In the genomic region with DNA sequence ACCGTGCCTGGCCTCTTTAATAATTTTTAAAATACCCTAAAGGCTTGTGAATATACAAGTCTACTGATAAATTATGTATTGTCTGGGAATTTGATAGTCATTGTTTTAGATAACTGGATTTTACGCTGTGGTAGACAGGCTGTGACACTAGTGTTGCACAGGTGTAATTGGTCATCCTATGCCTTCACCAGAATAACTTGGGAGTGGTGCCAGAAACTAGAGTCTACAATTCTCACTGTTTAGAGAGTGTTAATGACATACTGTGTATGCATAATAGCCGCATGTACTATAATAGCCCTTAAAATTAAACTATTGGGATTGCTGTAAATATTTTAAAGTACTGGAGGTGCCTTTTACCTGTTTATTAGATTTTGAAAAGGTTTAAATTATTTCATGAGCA, we compare ENCODE assay signal across 22 cellular contexts. TPM values are rescaled to one million over a fixed set of nuclear protein-coding genes. Genes with fewer than 3 reads are reported as not detected.
DNase-seq lines count a peak whose midpoint lies in the region; ATAC-seq and TF ChIP-seq lines count a peak whose summit lies in the region.
"Had no signal": no experiment of that assay in that cellular context is flagged by ENCODE, and none has a peak within 500 bp of the region (broad histone marks: within the 10 kb centered on the region; RNA-seq: fewer than 3 reads in every experiment).

No MANE protein-coding gene starts in this region.

- H3K27ac Mint-ChIP-seq in MCF 10A (ENCODE audit: low read depth, unreplicated experiment) (no peak overlapping the region), chondrocyte (ENCODE audit: unreplicated experiment) (no peak overlapping the region)
- no peak overlapping the region for H3K27ac Mint-ChIP-seq in activated T-helper 2 cell treated with anti-CD3 and anti-CD28 coated beads, Interferon-gamma antibody, Interleukin-2, Interleukin-4, amounts not matched to agents 10 μg/mL and 5 μg/mL and 100 μg/mL, durations not matched to agents 14 hours and 24 hours and 36 hours

- H3K4me3 Mint-ChIP-seq in MCF 10A (ENCODE audit: unreplicated experiment) (no peak overlapping the region), chondrocyte (ENCODE audit: unreplicated experiment) (no peak overlapping the region)
- no peak overlapping the region for H3K4me3 Mint-ChIP-seq in activated T-helper 2 cell treated with anti-CD3 and anti-CD28 coated beads, Interferon-gamma antibody, Interleukin-2, Interleukin-4, amounts not matched to agents 10 μg/mL and 5 μg/mL and 100 μg/mL, durations not matched to agents 14 hours and 24 hours and 36 hours (ENCODE audit: low read depth)

- CTCF ChIA-PET in mammary epithelial cell (lab: Charles Lee; ENCODE audit: low non-redundant PET), result no interaction called here
- CTCF ChIA-PET in MCF 10A (lab: Yijun Ruan, JAX), result interaction anchor here (0.7 to 1.6 kb wide), 3 partner anchors 11 to 79 kb away, joined by 3 to 5 read pairs (median 4); a partner anchor contains a TSS

- H3K27me3 ChIP-seq in mammary epithelial cell (ENCODE audit: insufficient read depth, low read length), result no peaks in the 10 kb centered on the region

- H3K27me3 Mint-ChIP-seq in MCF 10A (ENCODE audit: insufficient read depth, unreplicated experiment), result no peaks in the 10 kb centered on the region
- H3K27me3 Mint-ChIP-seq in activated T-helper 2 cell treated with anti-CD3 and anti-CD28 coated beads, Interferon-gamma antibody, Interleukin-2, Interleukin-4, amounts not matched to agents 10 μg/mL and 5 μg/mL and 100 μg/mL, durations not matched to agents 14 hours and 24 hours and 36 hours (ENCODE audit: low read depth), result no peaks in the 10 kb centered on the region
- no peaks in the 10 kb centered on the region for H3K27me3 Mint-ChIP-seq in chondrocyte (ENCODE audit: low read depth)

- no peaks in the 10 kb centered on the region for H4K20me1 ChIP-seq in mammary epithelial cell (ENCODE audit: insufficient read depth, low read length)

- WGBS in mammary epithelial cell (ENCODE audit: low coverage, missing lambda C conversion rate), result 85% methylated on average over 3 of the region's 3 CpGs

- no peak overlapping the region for H2AFZ ChIP-seq in mammary epithelial cell (ENCODE audit: low read depth, low read length)
- H2AFZ ChIP-seq: GM23248 had no signal

- H3K9ac ChIP-seq in mammary epithelial cell (ENCODE audit: insufficient read depth, low read length), result no peak overlapping the region
- H3K9ac ChIP-seq: GM23248, SK-N-SH had no signal

- H3K36me3 ChIP-seq in mammary epithelial cell (ENCODE audit: insufficient read depth, low read length) (peaks cover 10% of the 10 kb centered on the region), mucosa of descending colon (ENCODE audit: low read depth) (peaks cover 5% of the 10 kb centered on the region)

- in situ Hi-C loops in mammary epithelial cell (cut with MboI; ENCODE audit: low sequenced_read_pairs in 2 of 2), result loop anchor here in 1 of 2 donors (25.0 kb wide), 1 partner anchor 626 kb away; no protein-coding TSS in a partner anchor

- dilution Hi-C loops in mammary epithelial cell (cut with HindIII; ENCODE audit: low sequenced_read_pairs), result no loop called here

- H3K4me3 ChIP-seq in mammary epithelial cell (replicated peaks in 1 of 3; ENCODE audit: insufficient read depth in 1 of 3, low read depth in 2 of 3, low read length in 3 of 3) (no peak overlapping the region), mucosa of descending colon (no peak overlapping the region)
- H3K4me3 ChIP-seq: GM12878, GM23248, HAP-1, K562 had no signal

- peaks cover 10% of the 10 kb centered on the region for H3K79me2 ChIP-seq in mammary epithelial cell (ENCODE audit: insufficient read depth, low read length)

- no peaks in the 10 kb centered on the region for H3K9me3 Mint-ChIP-seq in MCF 10A (ENCODE audit: unreplicated experiment)
- no peaks in the 10 kb centered on the region for H3K9me3 Mint-ChIP-seq in activated T-helper 2 cell treated with anti-CD3 and anti-CD28 coated beads, Interferon-gamma antibody, Interleukin-2, Interleukin-4, amounts not matched to agents 10 μg/mL and 5 μg/mL and 100 μg/mL, durations not matched to agents 14 hours and 24 hours and 36 hours
- no peaks in the 10 kb centered on the region for H3K9me3 Mint-ChIP-seq in chondrocyte (ENCODE audit: low read depth)

- H3K4me1 ChIP-seq in mammary epithelial cell (ENCODE audit: insufficient read depth, low read length), result no peaks in the 10 kb centered on the region
- peaks cover 30% of the 10 kb centered on the region for H3K4me1 ChIP-seq in mucosa of descending colon (ENCODE audit: low read depth)
- H3K4me1 ChIP-seq: HAP-1 had no signal

- H3K27ac ChIP-seq in mammary epithelial cell (ENCODE audit: insufficient read depth, low read depth, low read length), result no peak overlapping the region
- H3K27ac ChIP-seq: GM23248 had no signal

- no peak for DNase-seq in mammary epithelial cell
- DNase-seq in MCF 10A (ENCODE audit: unreplicated experiment), result no peak
- peak; percentile 41 for DNase-seq in NCI-H1105 (lab: John Stamatoyannopoulos, UW)
- DNase-seq in NCI-H774 (lab: John Stamatoyannopoulos, UW), result peak; percentile 55
- DNase-seq in mucosa of descending colon, result peak in 1 of 3 donors; percentile 34
- DNase-seq in activated T-helper 2 cell treated with anti-CD3 and anti-CD28 coated beads, Interferon-gamma antibody, Interleukin-2, Interleukin-4, amounts not matched to agents 10 μg/mL and 5 μg/mL and 100 μg/mL, durations not matched to agents 14 hours and 24 hours and 36 hours (ENCODE audit: low spot score), result no peak
- no peak for DNase-seq in kidney tubule cell (ENCODE audit: low spot score)
- DNase-seq in chondrocyte (ENCODE audit: low spot score), result no peak
- DNase-seq: ACHN, C1 segment of cervical spinal cord, GF-D8, GM23248, NCI-H1417 treated with DMSO at 0.1 percent for 48 hours, NCI-H2171 treated with DMSO at 0.1 percent for 48 hours, NCI-H446, PC-3, RPMI8226, SHP77 treated with DMSO at 0.1 percent for 48 hours, SK-N-SH had no signal

- peak; percentile 63 for ATAC-seq in mucosa of descending colon
- ATAC-seq: GM12878, K562, PC-3 had no signal

- H3K36me3 Mint-ChIP-seq in MCF 10A (ENCODE audit: insufficient read depth, unreplicated experiment), result peaks cover 43% of the 10 kb centered on the region
- H3K36me3 Mint-ChIP-seq in activated T-helper 2 cell treated with anti-CD3 and anti-CD28 coated beads, Interferon-gamma antibody, Interleukin-2, Interleukin-4, amounts not matched to agents 10 μg/mL and 5 μg/mL and 100 μg/mL, durations not matched to agents 14 hours and 24 hours and 36 hours (ENCODE audit: low read depth), result peaks cover 44% of the 10 kb centered on the region
- peaks cover 21% of the 10 kb centered on the region for H3K36me3 Mint-ChIP-seq in chondrocyte (ENCODE audit: low read depth)

- H3K4me2 ChIP-seq in mammary epithelial cell (ENCODE audit: insufficient read depth, low read depth, low read length), result no peak overlapping the region
- H3K4me2 ChIP-seq: SK-N-SH had no signal

- POLR2A ChIA-PET in MCF 10A (lab: Yijun Ruan, JAX), result no interaction called here

- intact Hi-C loops in mammary epithelial cell (cut with micrococcal nuclease), result no loop called here
- intact Hi-C loops in MCF 10A (cut with micrococcal nuclease), result no loop called here
- intact Hi-C loops in mucosa of descending colon (cut with DNase I, micrococcal nuclease), result loop anchor here in 1 of 2 donors (5.0 kb wide), 1 partner anchor 116 kb away; a partner anchor contains a TSS
- intact Hi-C loops in activated T-helper 2 cell treated with anti-CD3 and anti-CD28 coated beads, Interferon-gamma antibody, Interleukin-2, Interleukin-4, amounts not matched to agents 10 μg/mL and 5 μg/mL and 100 μg/mL, durations not matched to agents 14 hours and 24 hours and 36 hours (cut with micrococcal nuclease), result no loop called here

- BruUV-seq in mammary epithelial cell (replicated peaks; lab: Mats Ljungman, UMichigan) (TSS peak; percentile 32), MCF 10A (replicated peaks; lab: Mats Ljungman, UMichigan) (no TSS peak)

- TF ChIP-seq CTCF in mammary epithelial cell (conservative IDR thresholded peaks at IDR 0.05 in 1 of 2, IDR thresholded peaks at IDR 0.05 in 1 of 2; ENCODE audit: extremely low read depth in 1 of 2, insufficient read depth in 1 of 2, low read depth in 1 of 2, low read length in 2 of 2) (no peak), MCF 10A (IDR thresholded peaks at IDR 0.05; ENCODE audit: unreplicated experiment) (no peak), mucosa of descending colon (IDR thresholded peaks at IDR 0.05) (no peak), chondrocyte (IDR thresholded peaks at IDR 0.05) (no peak)

- H3K9me3 ChIP-seq in mammary epithelial cell (replicated peaks; ENCODE audit: insufficient read depth, low read length) (no peaks in the 10 kb centered on the region), mucosa of descending colon (no peaks in the 10 kb centered on the region)
- H3K9me3 ChIP-seq: HAP-1, SK-N-SH had no signal

- H3K4me1 Mint-ChIP-seq in MCF 10A (ENCODE audit: insufficient read depth, unreplicated experiment) (peaks cover 11% of the 10 kb centered on the region), chondrocyte (ENCODE audit: low read depth) (peaks cover 3% of the 10 kb centered on the region)
- peaks cover 11% of the 10 kb centered on the region for H3K4me1 Mint-ChIP-seq in activated T-helper 2 cell treated with anti-CD3 and anti-CD28 coated beads, Interferon-gamma antibody, Interleukin-2, Interleukin-4, amounts not matched to agents 10 μg/mL and 5 μg/mL and 100 μg/mL, durations not matched to agents 14 hours and 24 hours and 36 hours (ENCODE audit: low read depth)

RNA-seq across cellular contexts. Expression of a gene that starts 11.4 kb away (rescaled TPM):
- total RNA-seq in mammary epithelial cell (10 to 100 TPM; 19.9 to 32.2 TPM), MCF 10A (2022) (22.0 and 23.2 TPM in 2 replicates), mucosa of descending colon (10 to 100 TPM; 19.3 to 20.8 (median 20.3) TPM), chondrocyte (23.8 to 28.1 TPM (median 25.7 TPM) in 3 replicates)
- polyA plus RNA-seq in mammary epithelial cell, result 13.1 TPM
- polyA minus RNA-seq in mammary epithelial cell, result 4.2 TPM
- total RNA-seq in activated T-helper 2 cell treated with anti-CD3 and anti-CD28 coated beads, Interferon-gamma antibody, Interleukin-2, Interleukin-4, amounts not matched to agents 10 μg/mL and 5 μg/mL and 100 μg/mL, durations not matched to agents 14 hours and 24 hours and 36 hours, result 23.4 and 26.1 TPM in 2 replicates

RNA-seq across cellular contexts. Expression of a gene that starts 29.3 kb away (rescaled TPM):
- total RNA-seq in mammary epithelial cell, result 10 to 100 TPM; 18.7 to 23.8 TPM
- polyA plus RNA-seq in mammary epithelial cell, result 17.3 TPM
- polyA minus RNA-seq in mammary epithelial cell, result 17.6 TPM
- 10.5 and 13.3 TPM in 2 replicates for total RNA-seq in MCF 10A (2022)
- 10 to 100 TPM; 19.1 to 24.1 (median 22.1) TPM for total RNA-seq in mucosa of descending colon
- total RNA-seq in activated T-helper 2 cell treated with anti-CD3 and anti-CD28 coated beads, Interferon-gamma antibody, Interleukin-2, Interleukin-4, amounts not matched to agents 10 μg/mL and 5 μg/mL and 100 μg/mL, durations not matched to agents 14 hours and 24 hours and 36 hours, result 24.9 and 25.9 TPM in 2 replicates
- 16.0 to 19.8 TPM (median 17.3 TPM) in 3 replicates for total RNA-seq in chondrocyte

Comparison
In these comparisons a context has a peak if more than half of its experiments do, and no peak if none do; other contexts are left out.
1. DNase-seq: peak in NCI-H1105 (single experiment) and NCI-H774 (single experiment); none in mammary epithelial cell (single experiment), MCF 10A (single experiment), activated T-helper 2 cell treated with anti-CD3 and anti-CD28 coated beads, Interferon-gamma antibody, Interleukin-2, Interleukin-4, amounts not matched to agents 10 μg/mL and 5 μg/mL and 100 μg/mL, durations not matched to agents 14 hours and 24 hours and 36 hours (single experiment), kidney tubule cell (single experiment) and chondrocyte (single experiment).